Comparison of ENCODE assay signal across 19 cellular contexts in the genomic region with DNA sequence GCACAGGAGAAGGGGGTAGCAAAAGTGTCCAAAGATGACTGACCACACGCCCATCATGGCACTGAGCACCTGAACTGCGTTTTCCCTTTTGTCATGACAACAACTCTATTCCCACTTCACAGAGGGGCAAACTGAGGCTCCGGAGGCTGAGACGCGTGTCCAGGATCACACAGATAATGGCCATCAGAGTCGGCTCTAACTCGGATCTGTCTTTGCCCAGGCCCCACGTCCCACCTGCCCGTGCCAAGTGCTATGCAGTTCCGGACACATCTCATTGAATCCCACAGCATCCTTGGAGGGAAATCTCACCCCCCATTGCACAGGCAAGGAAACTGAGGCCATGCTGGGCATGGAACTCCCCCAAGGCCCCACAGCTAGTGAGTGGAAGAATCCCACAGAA.
DNase-seq lines count a peak whose midpoint lies in the region; ATAC-seq, FAIRE-seq and TF ChIP-seq lines count a peak whose summit lies in the region.
"Had no signal": no experiment of that assay in that cellular context is flagged by ENCODE, and none has a peak within 500 bp of the region (broad histone marks: within the 10 kb centered on the region; RNA-seq: fewer than 3 reads in every experiment).

No MANE protein-coding gene starts in this region.

- H3K9ac ChIP-seq in kidney (ENCODE audit: low read length in 2 of 2) = no peak overlapping the region
- H3K9ac ChIP-seq: BLaER1 had no signal

- POLR2A ChIA-PET in naive thymus-derived CD8-positive, alpha-beta T cell (lab: Charles Lee) = no interaction called here

- ATAC-seq in left ventricle myocardium superior (no peak), GM21447 (IDR thresholded peaks at IDR 0.05; ENCODE audit: unreplicated experiment) (no peak), HG02840 (IDR thresholded peaks at IDR 0.05; ENCODE audit: low FRiP score, unreplicated experiment) (no peak)
- ATAC-seq in naive thymus-derived CD8-positive, alpha-beta T cell = no peak

- H3K9me3 Mint-ChIP-seq in naive thymus-derived CD8-positive, alpha-beta T cell = no peaks in the 10 kb centered on the region
- H3K9me3 Mint-ChIP-seq: CD14-positive monocyte; CD4-positive, alpha-beta memory T cell; H9 had no signal

- no peak for FAIRE-seq in kidney (lab: Jason Lieb, UNC)
- FAIRE-seq: GM12892, GM18507 had no signal

- TF ChIP-seq CTCF in kidney (IDR thresholded peaks at IDR 0.05; ENCODE audit: borderline replicate concordance, extremely low read depth, insufficient read depth) = no peak
- no peak for TF ChIP-seq CTCF in vagina (IDR thresholded peaks at IDR 0.05)

- H3K27me3 ChIP-seq in vagina = no peaks in the 10 kb centered on the region
- H3K27me3 ChIP-seq: BLaER1 had no signal

- DNase-seq in cardiac septum (ENCODE audit: low spot score) = peak; percentile 43
- DNase-seq in left ventricle myocardium superior = no peak
- peak; percentile 27 for DNase-seq in kidney
- peak; percentile 44 for DNase-seq in posterior vena cava (ENCODE audit: low spot score)
- no peak for DNase-seq in vagina (ENCODE audit: extremely low spot score in 2 of 2)
- no peak for DNase-seq in naive thymus-derived CD8-positive, alpha-beta T cell
- DNase-seq: 8988T; CD4-positive, alpha-beta memory T cell; DMS153; DMS79; GDM1; GOT3; H9 had no signal

- no peak for TF ChIP-seq POLR2A in vagina (IDR thresholded peaks at IDR 0.05)

- H3K4me3 ChIP-seq in kidney (ENCODE audit: low read length in 2 of 2) (no peak overlapping the region), vagina (no peak overlapping the region)
- H3K4me3 ChIP-seq: BLaER1 had no signal

- H3K27me3 Mint-ChIP-seq in naive thymus-derived CD8-positive, alpha-beta T cell = peaks cover 5 to 24% (median 8%) of the 10 kb centered on the region in 5 donors

- no peak overlapping the region for H3K4me3 Mint-ChIP-seq in naive thymus-derived CD8-positive, alpha-beta T cell
- H3K4me3 Mint-ChIP-seq: CD14-positive monocyte; CD4-positive, alpha-beta memory T cell; H9 had no signal

- H3K27ac ChIP-seq in kidney (ENCODE audit: low read depth in 2 of 2, low read length in 2 of 2) = no peak overlapping the region
- peak overlapping the region; percentile 97 for H3K27ac ChIP-seq in vagina
- H3K27ac ChIP-seq: BLaER1 had no signal

- no peaks in the 10 kb centered on the region for H3K36me3 ChIP-seq in kidney (ENCODE audit: control insufficient read depth in 1 of 2, insufficient read depth in 2 of 2, low read length in 2 of 2)
- H3K36me3 ChIP-seq in vagina = no peaks in the 10 kb centered on the region
- H3K36me3 ChIP-seq: BLaER1 had no signal

- H3K27ac Mint-ChIP-seq in naive thymus-derived CD8-positive, alpha-beta T cell = no peak overlapping the region
- H3K27ac Mint-ChIP-seq: CD4-positive, alpha-beta memory T cell; H9 had no signal

- H3K4me1 Mint-ChIP-seq in naive thymus-derived CD8-positive, alpha-beta T cell = no peaks in the 10 kb centered on the region
- H3K4me1 Mint-ChIP-seq: CD14-positive monocyte; CD4-positive, alpha-beta memory T cell had no signal

- intact Hi-C loops in cardiac septum (cut with DNase I) = no loop called here
- intact Hi-C loops in left ventricle myocardium superior (cut with micrococcal nuclease) = no loop called here
- intact Hi-C loops in kidney (cut with DNase I) = no loop called here
- intact Hi-C loops in posterior vena cava (cut with DNase I) = no loop called here
- intact Hi-C loops in vagina (cut with DNase I) = no loop called here

- no peaks in the 10 kb centered on the region for H3K36me3 Mint-ChIP-seq in naive thymus-derived CD8-positive, alpha-beta T cell
- H3K36me3 Mint-ChIP-seq: CD14-positive monocyte; CD4-positive, alpha-beta memory T cell had no signal

- H3K9me3 ChIP-seq in kidney (ENCODE audit: control insufficient read depth in 1 of 2, low read length in 2 of 2) (no peaks in the 10 kb centered on the region), vagina (no peaks in the 10 kb centered on the region)
- H3K9me3 ChIP-seq: BLaER1 had no signal

- H3K4me1 ChIP-seq in kidney (ENCODE audit: control insufficient read depth in 1 of 2, insufficient read depth in 1 of 2, low read depth in 1 of 2, low read length in 2 of 2) (no peaks in the 10 kb centered on the region), vagina (peaks cover 50% of the 10 kb centered on the region)

Comparison
In these comparisons a context has a peak if more than half of its experiments do, and no peak if none do; other contexts are left out.
1. DNase-seq: peak in cardiac septum (single experiment), kidney (single experiment) and posterior vena cava (single experiment); none in left ventricle myocardium superior (single experiment), vagina (0 of 2) and naive thymus-derived CD8-positive, alpha-beta T cell (0 of 10).